23 cellular contexts compared by ENCODE assay signal in genomic region chr11:111920908-111921307, GRCh38. TPM values are rescaled to one million over a fixed set of nuclear protein-coding genes. Genes with fewer than 3 reads are reported as not detected.
"Had no signal": no experiment of that assay in that cellular context is flagged by ENCODE, and none has a peak within 500 bp of the region (broad histone marks: within the 10 kb centered on the region; RNA-seq: fewer than 3 reads in every experiment).

No MANE protein-coding gene starts in this region.

- H3K27me3 ChIP-seq: esophagus muscularis mucosa, gastroesophageal sphincter, hepatocyte had no signal

- DNase-seq: cerebellar nuclear complex; effector memory CD8-positive, alpha-beta T cell; glutamatergic neuron; kidney; left colon; mammary epithelial cell; naive thymus-derived CD4-positive, alpha-beta T cell; spleen; stimulated activated CD4-positive, alpha-beta T cell treated with anti-CD3 and anti-CD28 coated beads, Interleukin-15, amount 100 ng/mL, for 24 hours; stimulated activated CD4-positive, alpha-beta T cell treated with anti-CD3 and anti-CD28 coated beads, Interleukin-1b, Interleukin-23, amount 100 ng/mL, for 48 hours; stimulated activated CD4-positive, alpha-beta T cell treated with anti-CD3 and anti-CD28 coated beads, Interleukin-4, amount 100 ng/mL, for 24 hours; stimulated activated naive B cell treated with anti-CD40 and anti-IgM and Interleukin-4, amounts not matched to agents 10 μg/mL and 1 μg/mL and 100 μg/mL, for 72 hours; stimulated activated naive CD8-positive, alpha-beta T cell treated with anti-CD3 and anti-CD28 coated beads, Interleukin-15, amount 100 ng/mL, for 72 hours; substantia nigra had no signal

- H3K36me3 Mint-ChIP-seq: naive thymus-derived CD4-positive, alpha-beta T cell; stimulated activated naive B cell treated with anti-CD40 and anti-IgM and Interleukin-4, amounts not matched to agents 10 μg/mL and 1 μg/mL and 100 μg/mL, for 72 hours; type B pancreatic cell had no signal

- H3K27ac ChIP-seq: epithelial cell of prostate, hepatocyte, neutrophil, spleen had no signal

- H3K27ac Mint-ChIP-seq: dendritic cell treated with granulocyte-macrophage colony-stimulating factor and Interleukin-4, amounts not matched to agents 40 ng/mL and 50 ng/mL, for 4 days; effector memory CD8-positive, alpha-beta T cell; naive thymus-derived CD4-positive, alpha-beta T cell; stimulated activated naive CD8-positive, alpha-beta T cell treated with anti-CD3 and anti-CD28 coated beads, Interleukin-15, amount 100 ng/mL, for 72 hours; type B pancreatic cell had no signal

- H3K4me3 ChIP-seq: esophagus muscularis mucosa, gastroesophageal sphincter, hepatocyte, spleen had no signal

- H3K9me3 Mint-ChIP-seq: dendritic cell treated with granulocyte-macrophage colony-stimulating factor and Interleukin-4, amounts not matched to agents 40 ng/mL and 50 ng/mL, for 4 days; effector memory CD8-positive, alpha-beta T cell; stimulated activated naive CD8-positive, alpha-beta T cell treated with anti-CD3 and anti-CD28 coated beads, Interleukin-15, amount 100 ng/mL, for 72 hours; type B pancreatic cell had no signal

- H3K27me3 Mint-ChIP-seq: type B pancreatic cell had no signal

- H3K36me3 ChIP-seq: esophagus muscularis mucosa, gastroesophageal sphincter, neutrophil, spleen had no signal

- ATAC-seq: effector memory CD8-positive, alpha-beta T cell; gastroesophageal sphincter; left colon; naive thymus-derived CD4-positive, alpha-beta T cell; stimulated activated naive B cell treated with anti-CD40 and anti-IgM and Interleukin-4, amounts not matched to agents 10 μg/mL and 1 μg/mL and 100 μg/mL, for 72 hours; stimulated activated naive CD8-positive, alpha-beta T cell treated with anti-CD3 and anti-CD28 coated beads, Interleukin-15, amount 100 ng/mL, for 72 hours had no signal

- H3K9me3 ChIP-seq: esophagus muscularis mucosa, gastroesophageal sphincter, neutrophil, spleen had no signal

- H3K4me3 Mint-ChIP-seq: dendritic cell treated with granulocyte-macrophage colony-stimulating factor and Interleukin-4, amounts not matched to agents 40 ng/mL and 50 ng/mL, for 4 days; effector memory CD8-positive, alpha-beta T cell; naive thymus-derived CD4-positive, alpha-beta T cell; stimulated activated naive B cell treated with anti-CD40 and anti-IgM and Interleukin-4, amounts not matched to agents 10 μg/mL and 1 μg/mL and 100 μg/mL, for 72 hours; stimulated activated naive CD8-positive, alpha-beta T cell treated with anti-CD3 and anti-CD28 coated beads, Interleukin-15, amount 100 ng/mL, for 72 hours; type B pancreatic cell had no signal

RNA-seq across cellular contexts. Expression of gene C11orf52, which starts 2.2 kb away (rescaled TPM):
- total RNA-seq: mononuclear cell; naive thymus-derived CD4-positive, alpha-beta T cell had no signal

RNA-seq across cellular contexts. Expression of gene HSPB2, which starts 8.4 kb away (rescaled TPM):
- total RNA-seq: hepatocyte; mononuclear cell; naive thymus-derived CD4-positive, alpha-beta T cell; pulmonary artery endothelial cell had no signal

RNA-seq across cellular contexts. Expression of gene CRYAB, which starts 9.3 kb away (rescaled TPM):
- total RNA-seq: mononuclear cell; naive thymus-derived CD4-positive, alpha-beta T cell had no signal
